ENCODE assay signal across 28 cellular contexts in genomic region chr2:16405551-16405950, GRCh38.
"Had no signal": no experiment of that assay in that cellular context is flagged by ENCODE, and none has a peak within 500 bp of the region (broad histone marks: within the 10 kb centered on the region; RNA-seq: fewer than 3 reads in every experiment).

No MANE protein-coding gene starts in this region.

- H3K27me3 Mint-ChIP-seq: dendritic cell treated with granulocyte-macrophage colony-stimulating factor and Interleukin-4, amounts not matched to agents 40 ng/mL and 50 ng/mL, for 4 days had no signal

- FAIRE-seq: islet of Langerhans had no signal

- H3K36me3 ChIP-seq: colonic mucosa, esophagus muscularis mucosa, gastroesophageal sphincter, heart right ventricle, left lung, prostate gland, right atrium auricular region, stomach, thyroid gland had no signal

- H3K9me3 Mint-ChIP-seq: dendritic cell treated with granulocyte-macrophage colony-stimulating factor and Interleukin-4, amounts not matched to agents 40 ng/mL and 50 ng/mL, for 4 days; endodermal cell; stimulated activated effector memory CD8-positive, alpha-beta T cell treated with anti-CD3 and anti-CD28 coated beads, Interleukin-12 subunit alpha, Interleukin-12 subunit beta, amount 100 ng/mL, for 72 hours had no signal

- H3K4me3 ChIP-seq: colonic mucosa, esophagus muscularis mucosa, gastroesophageal sphincter, heart right ventricle, left lung, prostate gland, right atrium auricular region, smooth muscle cell, stomach, thyroid gland had no signal

- H3K4me3 Mint-ChIP-seq: dendritic cell treated with granulocyte-macrophage colony-stimulating factor and Interleukin-4, amounts not matched to agents 40 ng/mL and 50 ng/mL, for 4 days; endodermal cell; naive thymus-derived CD4-positive, alpha-beta T cell; stimulated activated effector memory CD8-positive, alpha-beta T cell treated with anti-CD3 and anti-CD28 coated beads, Interleukin-12 subunit alpha, Interleukin-12 subunit beta, amount 100 ng/mL, for 72 hours had no signal

- H3K27ac ChIP-seq: colonic mucosa, epithelial cell of prostate, esophagus muscularis mucosa, foreskin keratinocyte, gastroesophageal sphincter, left lung, prostate gland, stomach, thyroid gland had no signal

- H3K4me1 ChIP-seq: colonic mucosa, foreskin keratinocyte, gastroesophageal sphincter, left lung, prostate gland, stomach, thyroid gland had no signal

- H3K4me2 ChIP-seq: smooth muscle cell had no signal

- H3K27me3 ChIP-seq: colonic mucosa, esophagus muscularis mucosa, foreskin keratinocyte, gastroesophageal sphincter, heart right ventricle, left lung, right atrium auricular region, stomach, thyroid gland had no signal

- H3K36me3 Mint-ChIP-seq: naive thymus-derived CD4-positive, alpha-beta T cell; stimulated activated effector memory CD8-positive, alpha-beta T cell treated with anti-CD3 and anti-CD28 coated beads, Interleukin-12 subunit alpha, Interleukin-12 subunit beta, amount 100 ng/mL, for 72 hours had no signal

- H3K9me3 ChIP-seq: colonic mucosa, esophagus muscularis mucosa, gastroesophageal sphincter, heart right ventricle, left lung, prostate gland, right atrium auricular region, stomach, thyroid gland had no signal

- ATAC-seq: foreskin keratinocyte; gastroesophageal sphincter; heart right ventricle; left cardiac atrium; left lung; naive thymus-derived CD4-positive, alpha-beta T cell; sciatic nerve; stimulated activated effector memory CD8-positive, alpha-beta T cell treated with anti-CD3 and anti-CD28 coated beads, Interleukin-12 subunit alpha, Interleukin-12 subunit beta, amount 100 ng/mL, for 72 hours had no signal

- H3K4me1 Mint-ChIP-seq: naive thymus-derived CD4-positive, alpha-beta T cell; stimulated activated effector memory CD8-positive, alpha-beta T cell treated with anti-CD3 and anti-CD28 coated beads, Interleukin-12 subunit alpha, Interleukin-12 subunit beta, amount 100 ng/mL, for 72 hours had no signal

- DNase-seq: colonic mucosa; effector CD8-positive, alpha-beta T cell; endodermal cell; foreskin keratinocyte; heart right ventricle; hippocampal formation; left cardiac atrium; left lung; mesenchymal stem cell; midbrain; naive thymus-derived CD4-positive, alpha-beta T cell; stimulated activated CD4-positive, alpha-beta T cell treated with anti-CD3 and anti-CD28 coated beads, Interleukin-12 subunit alpha, Interleukin-12 subunit beta, amount 100 ng/mL, for 4 hours; stimulated activated CD4-positive, alpha-beta T cell treated with anti-CD3 and anti-CD28 coated beads, Interleukin-1b, Interleukin-23, amount 100 ng/mL, for 48 hours; stimulated activated CD4-positive, alpha-beta T cell treated with anti-CD3 and anti-CD28 coated beads, Interleukin-4, amount 100 ng/mL, for 1 hour; stimulated activated naive CD4-positive, alpha-beta T cell treated with Interleukin-2 at 50 U/mL for 16 hours; stomach; thyroid gland; trophoblast cell had no signal

- H3K27ac Mint-ChIP-seq: dendritic cell treated with granulocyte-macrophage colony-stimulating factor and Interleukin-4, amounts not matched to agents 40 ng/mL and 50 ng/mL, for 4 days; endodermal cell; naive thymus-derived CD4-positive, alpha-beta T cell; stimulated activated effector memory CD8-positive, alpha-beta T cell treated with anti-CD3 and anti-CD28 coated beads, Interleukin-12 subunit alpha, Interleukin-12 subunit beta, amount 100 ng/mL, for 72 hours had no signal
